Comparison of ENCODE assay signal across 22 cellular contexts in the genomic region with DNA sequence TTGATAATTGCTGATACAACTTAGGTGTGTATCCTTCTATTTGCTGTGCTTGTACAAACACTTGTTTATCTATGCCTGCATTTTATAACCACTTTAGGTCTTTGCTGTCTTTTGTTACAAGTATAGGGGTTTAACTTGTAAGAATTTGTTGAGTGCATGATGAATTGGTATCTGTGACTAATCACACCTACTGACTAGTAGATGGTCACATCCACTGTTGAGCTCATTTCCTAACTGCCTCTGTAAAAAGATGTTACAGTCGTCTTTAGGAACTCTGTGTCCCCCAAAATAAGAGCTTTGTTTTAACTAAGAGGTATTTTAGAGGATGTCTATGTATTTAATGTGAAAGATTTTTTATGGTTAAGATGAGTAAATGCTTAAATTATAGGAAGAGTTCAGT.
DNase-seq lines count a peak whose midpoint lies in the region; ATAC-seq and TF ChIP-seq lines count a peak whose summit lies in the region.
"Had no signal": no experiment of that assay in that cellular context is flagged by ENCODE, and none has a peak within 500 bp of the region (broad histone marks: within the 10 kb centered on the region; RNA-seq: fewer than 3 reads in every experiment).

No MANE protein-coding gene starts in this region.

- ATAC-seq in HG02840 (IDR thresholded peaks at IDR 0.05; ENCODE audit: low FRiP score, unreplicated experiment) = no peak

- no peak for TF ChIP-seq CTCF in RWPE1 (conservative IDR thresholded peaks at IDR 0.05; ENCODE audit: low read depth)

- POLR2A ChIA-PET in RWPE1 (lab: Yijun Ruan, JAX; ENCODE audit: low non-redundant PET) = no interaction called here

- CTCF ChIA-PET in RWPE1 (lab: Yijun Ruan, JAX) = no interaction called here

- H3K27ac ChIP-seq in RWPE1 = no peak overlapping the region
- H3K27ac ChIP-seq: 22Rv1, adrenal gland, BLaER1, prostate gland, tibial artery had no signal

- DNase-seq in DMS53 (lab: John Stamatoyannopoulos, UW) (peak; percentile 4), DMS53 treated with DMSO at 0.1 percent for 48 hours (lab: John Stamatoyannopoulos, UW; ENCODE audit: unreplicated experiment) (no peak), ELR (ENCODE audit: low read depth) (peak; percentile 76), RWPE1 (ENCODE audit: low spot score) (peak; percentile 11), glomerular visceral epithelial cell (ENCODE audit: extremely low spot score) (peak; percentile 10), foreskin melanocyte (no peak)
- DNase-seq in stimulated activated CD4-positive, alpha-beta T cell treated with anti-CD3 and anti-CD28 coated beads, Interleukin-4, amount 100 ng/mL, for 1 hour = no peak
- DNase-seq: activated effector memory CD4-positive, alpha-beta T cell treated with Interleukin-2 at 50 U/mL for 16 hours; adrenal gland; effector CD8-positive, alpha-beta T cell; hypothalamus; kidney glomerular epithelial cell; MG63; midbrain; NCI-H2227 treated with DMSO at 0.1 percent for 48 hours; SHP77 treated with DMSO at 0.1 percent for 48 hours; stimulated activated CD4-positive, alpha-beta T cell treated with anti-CD3 and anti-CD28 coated beads, Interleukin-12 subunit alpha, Interleukin-12 subunit beta, amount 100 ng/mL, for 4 hours; tibial artery had no signal

Comparison
In these comparisons a context has a peak if more than half of its experiments do, and no peak if none do; other contexts are left out.
1. DNase-seq: peak in DMS53 (single experiment), ELR (single experiment), RWPE1 (single experiment) and glomerular visceral epithelial cell (single experiment); none in DMS53 treated with DMSO at 0.1 percent for 48 hours (single experiment), foreskin melanocyte (single experiment) and stimulated activated CD4-positive, alpha-beta T cell treated with anti-CD3 and anti-CD28 coated beads, Interleukin-4, amount 100 ng/mL, for 1 hour (single experiment).